In genomic region chr2:198008230-198008629, GRCh38 we compare ENCODE assay signal across 17 cellular contexts.
DNase-seq lines count a peak whose midpoint lies in the region; ATAC-seq lines count a peak whose summit lies in the region.
"Had no signal": no experiment of that assay in that cellular context is flagged by ENCODE, and none has a peak within 500 bp of the region (broad histone marks: within the 10 kb centered on the region; RNA-seq: fewer than 3 reads in every experiment).

No MANE protein-coding gene starts in this region.

- peak; percentile 52 to 67 for ATAC-seq in activated naive CD4-positive, alpha-beta T cell treated with anti-CD3 and anti-CD28 coated beads, Interleukin-2, amount 50 U/mL, for 72 hours
- ATAC-seq in HG02610 (IDR thresholded peaks at IDR 0.05; ENCODE audit: unreplicated experiment) (peak; percentile 39), HG02623 (IDR thresholded peaks at IDR 0.05; ENCODE audit: unreplicated experiment) (no peak)
- peak; percentile 68 for ATAC-seq in activated T-helper 17 cell treated with anti-CD3 and anti-CD28 coated beads, Interleukin-2, amount 50 U/mL, for 72 hours (replicated peaks)
- ATAC-seq: K562, Panc1, Right ventricle myocardium inferior had no signal

- H3K27ac Mint-ChIP-seq in activated naive CD4-positive, alpha-beta T cell treated with anti-CD3 and anti-CD28 coated beads, Interleukin-2, amount 50 U/mL, for 72 hours: peak overlapping the region in 1 of 2 donors; percentile 26
- no peak overlapping the region for H3K27ac Mint-ChIP-seq in activated T-helper 17 cell treated with anti-CD3 and anti-CD28 coated beads, Interleukin-2, amount 50 U/mL, for 72 hours
- H3K27ac Mint-ChIP-seq: B cell had no signal

- no peak for DNase-seq in activated naive CD4-positive, alpha-beta T cell treated with anti-CD3 and anti-CD28 coated beads, Interleukin-2, amount 50 U/mL, for 72 hours (ENCODE audit: low spot score in 2 of 2)
- DNase-seq in activated naive CD4-positive, alpha-beta T cell treated with anti-CD3 and anti-CD28 coated beads, Interleukin-2, amount 50 U/mL, for 16 hours: no peak
- no peak for DNase-seq in NCI-H774 (lab: John Stamatoyannopoulos, UW)
- DNase-seq in NK-92 (lab: John Stamatoyannopoulos, UW; ENCODE audit: unreplicated experiment): no peak
- DNase-seq: CD8-positive, alpha-beta memory T cell; HCEC 1CT; NCI-H1092; NCI-H2107; NCI-H345; NCI-H526 treated with DMSO at 0.1 percent for 48 hours had no signal

- peaks cover 20 to 46% of the 10 kb centered on the region in 2 donors for H3K36me3 Mint-ChIP-seq in activated naive CD4-positive, alpha-beta T cell treated with anti-CD3 and anti-CD28 coated beads, Interleukin-2, amount 50 U/mL, for 72 hours
- peaks cover 9% of the 10 kb centered on the region for H3K36me3 Mint-ChIP-seq in activated T-helper 17 cell treated with anti-CD3 and anti-CD28 coated beads, Interleukin-2, amount 50 U/mL, for 72 hours (ENCODE audit: low read depth)

- no peaks in the 10 kb centered on the region for H3K27me3 Mint-ChIP-seq in activated T-helper 17 cell treated with anti-CD3 and anti-CD28 coated beads, Interleukin-2, amount 50 U/mL, for 72 hours

- H3K4me3 Mint-ChIP-seq in activated T-helper 17 cell treated with anti-CD3 and anti-CD28 coated beads, Interleukin-2, amount 50 U/mL, for 72 hours: peak overlapping the region; percentile 21
- H3K4me3 Mint-ChIP-seq: B cell; CD8-positive, alpha-beta memory T cell had no signal

- peaks cover 33% of the 10 kb centered on the region for H3K4me1 Mint-ChIP-seq in activated T-helper 17 cell treated with anti-CD3 and anti-CD28 coated beads, Interleukin-2, amount 50 U/mL, for 72 hours

- H3K9me3 Mint-ChIP-seq in activated naive CD4-positive, alpha-beta T cell treated with anti-CD3 and anti-CD28 coated beads, Interleukin-2, amount 50 U/mL, for 72 hours: peaks cover 26 to 27% of the 10 kb centered on the region in 2 donors
- peaks cover 14% of the 10 kb centered on the region for H3K9me3 Mint-ChIP-seq in activated T-helper 17 cell treated with anti-CD3 and anti-CD28 coated beads, Interleukin-2, amount 50 U/mL, for 72 hours
